Comparison of ENCODE assay signal across 28 cellular contexts in genomic region chr6:52541135-52541534, GRCh38. TPM values are rescaled to one million over a fixed set of nuclear protein-coding genes. Genes with fewer than 3 reads are reported as not detected.
DNase-seq lines count a peak whose midpoint lies in the region; TF ChIP-seq lines count a peak whose summit lies in the region.
"Had no signal": no experiment of that assay in that cellular context is flagged by ENCODE, and none has a peak within 500 bp of the region (broad histone marks: within the 10 kb centered on the region; RNA-seq: fewer than 3 reads in every experiment).

No MANE protein-coding gene starts in this region.

- 98% methylated on average over 6 of the region's 6 CpGs for WGBS in mammary epithelial cell (ENCODE audit: low coverage, missing lambda C conversion rate)
- WGBS in mesendoderm (ENCODE audit: extremely low coverage, insufficient coverage, low lambda C conversion rate) = no CpG with 5 or more reads among the region's 6 CpGs
- 44 to 54% (median 47%) methylated on average over 6 of the region's 6 CpGs for WGBS in ovary, 3 donors

- no peak overlapping the region for H3K23ac ChIP-seq in mesendoderm (ENCODE audit: low read length)

- H3K4me3 ChIP-seq in breast epithelium (no peak overlapping the region), mammary epithelial cell (replicated peaks in 1 of 3; ENCODE audit: insufficient read depth in 1 of 3, low read depth in 2 of 3, low read length in 3 of 3) (no peak overlapping the region), ascending aorta (no peak overlapping the region), mesendoderm (ENCODE audit: low read length) (no peak overlapping the region), tibial artery (no peak overlapping the region), ovary (no peak overlapping the region)
- H3K4me3 ChIP-seq: dorsolateral prefrontal cortex, esophagus squamous epithelium, psoas muscle had no signal

- H2BK5ac ChIP-seq in mesendoderm (ENCODE audit: low read length) = no peak overlapping the region

- H3K4ac ChIP-seq in mesendoderm (ENCODE audit: low read depth, low read length) = no peak overlapping the region

- TF ChIP-seq CTCF in breast epithelium (IDR thresholded peaks at IDR 0.05) = no peak
- no peak for TF ChIP-seq CTCF in mammary epithelial cell (conservative IDR thresholded peaks at IDR 0.05 in 1 of 2, IDR thresholded peaks at IDR 0.05 in 1 of 2; ENCODE audit: extremely low read depth in 1 of 2, insufficient read depth in 1 of 2, low read depth in 1 of 2, low read length in 2 of 2)
- TF ChIP-seq CTCF in ascending aorta (IDR thresholded peaks at IDR 0.05) = no peak
- no peak for TF ChIP-seq CTCF in tibial artery (IDR thresholded peaks at IDR 0.05)
- no peak for TF ChIP-seq CTCF in ovary (IDR thresholded peaks at IDR 0.05)

- H3K9me3 ChIP-seq in breast epithelium (no peaks in the 10 kb centered on the region), mammary epithelial cell (replicated peaks; ENCODE audit: insufficient read depth, low read length) (no peaks in the 10 kb centered on the region), ascending aorta (no peaks in the 10 kb centered on the region), tibial artery (no peaks in the 10 kb centered on the region), ovary (no peaks in the 10 kb centered on the region)
- H3K9me3 ChIP-seq: esophagus squamous epithelium, neutrophil, psoas muscle had no signal

- H3K4me2 ChIP-seq in mammary epithelial cell (ENCODE audit: insufficient read depth, low read depth, low read length) = no peak overlapping the region
- H3K4me2 ChIP-seq in mesendoderm (ENCODE audit: low read length) = no peak overlapping the region

- H2AFZ ChIP-seq in mammary epithelial cell (ENCODE audit: low read depth, low read length) = no peak overlapping the region

- H2BK120ac ChIP-seq in mesendoderm (ENCODE audit: low read depth, low read length) = no peak overlapping the region

- no peak overlapping the region for H4K5ac ChIP-seq in mesendoderm (ENCODE audit: low read length)

- TF ChIP-seq POLR2A in breast epithelium (IDR thresholded peaks at IDR 0.05) (no peak), ovary (IDR thresholded peaks at IDR 0.05) (no peak)

- TF ChIP-seq EP300 in ovary (IDR thresholded peaks at IDR 0.05) = no peak

- dilution Hi-C loops in mammary epithelial cell (cut with HindIII; ENCODE audit: low sequenced_read_pairs) = no loop called here

- H3K9ac ChIP-seq in mammary epithelial cell (ENCODE audit: insufficient read depth, low read length) = no peak overlapping the region
- H3K9ac ChIP-seq in mesendoderm (ENCODE audit: low read length) = no peak overlapping the region

- H2BK15ac ChIP-seq in mesendoderm (replicated peaks; ENCODE audit: low read depth) = no peak overlapping the region

- H3K56ac ChIP-seq in mesendoderm (ENCODE audit: low read length) = peak overlapping the region; percentile 25

- no TSS peak for BruUV-seq in mammary epithelial cell (replicated peaks; lab: Mats Ljungman, UMichigan)

- CTCF ChIA-PET in mammary epithelial cell (lab: Charles Lee; ENCODE audit: low non-redundant PET) = no interaction called here

- no peaks in the 10 kb centered on the region for H3K36me3 ChIP-seq in breast epithelium
- no peaks in the 10 kb centered on the region for H3K36me3 ChIP-seq in mammary epithelial cell (ENCODE audit: insufficient read depth, low read length)
- H3K36me3 ChIP-seq in ascending aorta = no peaks in the 10 kb centered on the region
- H3K36me3 ChIP-seq in mesendoderm (ENCODE audit: control insufficient read depth, insufficient read depth, low read length) = no peaks in the 10 kb centered on the region
- no peaks in the 10 kb centered on the region for H3K36me3 ChIP-seq in tibial artery
- H3K36me3 ChIP-seq in ovary = no peaks in the 10 kb centered on the region
- H3K36me3 ChIP-seq: esophagus squamous epithelium, neutrophil had no signal

- no peak overlapping the region for H2AK5ac ChIP-seq in mesendoderm (ENCODE audit: low read length)

- H3K79me1 ChIP-seq in mesendoderm (ENCODE audit: low read length) = peaks cover 43% of the 10 kb centered on the region

- H3K18ac ChIP-seq in mesendoderm (ENCODE audit: low read length) = peak overlapping the region; percentile 54

- peaks cover 78% of the 10 kb centered on the region for H3K79me2 ChIP-seq in mammary epithelial cell (ENCODE audit: insufficient read depth, low read length)
- H3K79me2 ChIP-seq in mesendoderm (ENCODE audit: control insufficient read depth, insufficient read depth, low read length) = peaks cover 50% of the 10 kb centered on the region

- no peaks in the 10 kb centered on the region for H3K27me3 ChIP-seq in breast epithelium
- H3K27me3 ChIP-seq in mammary epithelial cell (ENCODE audit: insufficient read depth, low read length) = no peaks in the 10 kb centered on the region
- H3K27me3 ChIP-seq in ascending aorta = no peaks in the 10 kb centered on the region
- H3K27me3 ChIP-seq in mesendoderm (ENCODE audit: insufficient read depth, low read length, poor library complexity) = no peaks in the 10 kb centered on the region
- H3K27me3 ChIP-seq in tibial artery = no peaks in the 10 kb centered on the region
- H3K27me3 ChIP-seq in ovary = no peaks in the 10 kb centered on the region
- H3K27me3 ChIP-seq: dorsolateral prefrontal cortex, esophagus squamous epithelium, neutrophil had no signal

- H3K4me1 ChIP-seq in breast epithelium (peaks cover 5 to 16% of the 10 kb centered on the region in 2 donors), mammary epithelial cell (ENCODE audit: insufficient read depth, low read length) (peaks cover 85% of the 10 kb centered on the region), ascending aorta (peaks cover 17 to 86% of the 10 kb centered on the region in 2 donors), mesendoderm (ENCODE audit: control insufficient read depth, low read depth, low read length) (peaks cover 55% of the 10 kb centered on the region), tibial artery (peaks cover 0 to 100% (median 94%) of the 10 kb centered on the region in 4 donors), ovary (ENCODE audit: insufficient read depth) (peaks cover 45% of the 10 kb centered on the region)

- H4K20me1 ChIP-seq in mammary epithelial cell (ENCODE audit: insufficient read depth, low read length) = no peaks in the 10 kb centered on the region

- DNase-seq in breast epithelium (ENCODE audit: low spot score in 2 of 2) = no peak
- DNase-seq in mammary epithelial cell = no peak
- no peak for DNase-seq in ascending aorta (ENCODE audit: low spot score in 2 of 2)
- no peak for DNase-seq in mesendoderm
- no peak for DNase-seq in tibial artery
- no peak for DNase-seq in ovary
- DNase-seq in OCI-M1 (lab: John Stamatoyannopoulos, UW) = no peak
- DNase-seq in KG1 (lab: John Stamatoyannopoulos, UW) = no peak
- DNase-seq: 8988T; activated CD4-positive, alpha-beta T cell treated with anti-CD3 and anti-CD28 coated beads, Interleukin-2, amount 10 ng/mL, durations not matched to agents 24 days and 14 days; activated gamma-delta T cell treated with Interleukin-2 at 50 U/mL for 16 hours; activated naive CD8-positive, alpha-beta T cell treated with anti-CD3 and anti-CD28 coated beads, Interleukin-2, amount 10 ng/mL, durations not matched to agents 7 days and 5 days; activated T-cell treated with anti-CD3 and anti-CD28 coated beads, Interleukin-2, amount 50 U/mL, for 4 hours; CD4-positive, alpha-beta T cell; cerebellar nuclear complex; dorsolateral prefrontal cortex; esophagus squamous epithelium; kidney; left ventricle myocardium superior; midbrain; naive thymus-derived CD4-positive, alpha-beta T cell; NCI-H1694 treated with DMSO at 0.1 percent for 48 hours; NCI-H82; psoas muscle; RPMI8226; stimulated activated naive B cell treated with anti-CD40 and anti-IgM and Interleukin-4, amounts not matched to agents 10 μg/mL and 1 μg/mL and 100 μg/mL, for 72 hours; T-helper 1 cell had no signal

- H4K8ac ChIP-seq in mesendoderm (ENCODE audit: low read depth, low read length) = no peak overlapping the region

- intact Hi-C loops in breast epithelium (cut with DNase I; ENCODE audit: low total_unique reads) (no loop called here), mammary epithelial cell (cut with micrococcal nuclease) (no loop called here), ascending aorta (cut with DNase I) (loop anchor here (2.0 to 5.0 kb wide), 2 partner anchors 18 to 36 kb away; partner anchors contain the start of gene TRAM2), tibial artery (cut with DNase I; ENCODE audit: low total_unique reads) (no loop called here), ovary (cut with DNase I) (no loop called here)

- in situ Hi-C loops in mammary epithelial cell (cut with MboI; ENCODE audit: low sequenced_read_pairs in 2 of 2) = no loop called here

- H3K27ac ChIP-seq in breast epithelium (peak overlapping the region; percentile 52 to 60), mammary epithelial cell (ENCODE audit: insufficient read depth, low read depth, low read length) (no peak overlapping the region), ascending aorta (peak overlapping the region; percentile 86 to 87), mesendoderm (ENCODE audit: low read depth, low read length) (no peak overlapping the region), tibial artery (peak overlapping the region; percentile 86 to 87), ovary (no peak overlapping the region)
- H3K27ac ChIP-seq: dorsolateral prefrontal cortex, neutrophil, psoas muscle had no signal

RNA-seq across cellular contexts. Expression of gene TRAM2, which starts 35.7 kb away (rescaled TPM):
- total RNA-seq in breast epithelium = 10 to 100 TPM; 11.9 to 33.0 (median 24.3) TPM
- total RNA-seq in mammary epithelial cell = 10 to 100 TPM; 12.5 to 16.9 TPM
- polyA plus RNA-seq in mammary epithelial cell = 13.8 TPM
- 39.2 TPM for polyA minus RNA-seq in mammary epithelial cell
- total RNA-seq in ascending aorta = 32.6 TPM
- 39.3 TPM for polyA plus RNA-seq in mesendoderm (2013, experiment 1 of 2)
- 39.0 TPM for polyA plus RNA-seq in mesendoderm (2013, experiment 2 of 2)
- 10 to 100 TPM in 6 of 7 donors, 1 to 10 TPM in 1; 7.7 to 31.0 (median 22.0) TPM for total RNA-seq in ovary
- polyA plus RNA-seq in ovary = 10 to 100 TPM; 10.4 to 36.9 TPM

Comparison
In these comparisons a context has a peak if more than half of its experiments do, and no peak if none do; other contexts are left out.
1. H3K27ac ChIP-seq: peak in breast epithelium (2 of 2), ascending aorta (2 of 2) and tibial artery (2 of 2); none in mammary epithelial cell (single experiment), mesendoderm (single experiment) and ovary (0 of 2).